22 cellular contexts compared by ENCODE assay signal in genomic region chr3:119672791-119673190, GRCh38. TPM values are rescaled to one million over a fixed set of nuclear protein-coding genes. Genes with fewer than 3 reads are reported as not detected.
"Had no signal": no experiment of that assay in that cellular context is flagged by ENCODE, and none has a peak within 500 bp of the region (broad histone marks: within the 10 kb centered on the region; RNA-seq: fewer than 3 reads in every experiment).

No MANE protein-coding gene starts in this region.

- H3K9me3 Mint-ChIP-seq: immature natural killer cell, WTC11 had no signal

- ATAC-seq: activated CD8-positive, alpha-beta T cell treated with anti-CD3 and anti-CD28 coated beads, Interleukin-2, amount 10 ng/mL, durations not matched to agents 7 days and 5 days; esophagus mucosa; lower lobe of right lung; stimulated activated naive CD8-positive, alpha-beta T cell treated with anti-CD3 and anti-CD28 coated beads, Interleukin-15, Interleukin-2, amounts not matched to agents 100 U/mL and 50 U/mL, for 24 hours; WTC11 had no signal

- H3K27ac ChIP-seq: lower lobe of right lung, neutrophil, suprapubic skin had no signal

- H3K9me3 ChIP-seq: adrenal gland, lower lobe of right lung, neutrophil, suprapubic skin had no signal

- H3K4me3 ChIP-seq: adrenal gland, lower lobe of right lung, smooth muscle cell, suprapubic skin had no signal

- DNase-seq: activated CD4-positive, alpha-beta T cell treated with anti-CD3 and anti-CD28 coated beads for 4 hours; activated CD8-positive, alpha-beta memory T cell treated with anti-CD3 and anti-CD28 coated beads, Interleukin-2, amount 50 U/mL, for 4 hours; activated CD8-positive, alpha-beta T cell treated with anti-CD3 and anti-CD28 coated beads, Interleukin-2, amount 10 ng/mL, durations not matched to agents 7 days and 5 days; activated naive CD4-positive, alpha-beta T cell treated with Interleukin-2 at 50 U/mL for 16 hours; adrenal gland; caudate nucleus; glutamatergic neuron; immature natural killer cell; lower lobe of right lung; midbrain; right cardiac atrium; stimulated activated CD4-positive, alpha-beta T cell treated with anti-CD3 and anti-CD28 coated beads, Interleukin-4, amount 100 ng/mL, for 4 hours; stimulated activated CD8-positive, alpha-beta memory T cell treated with anti-CD3 and anti-CD28 coated beads, Interleukin-4, amount 100 ng/mL, for 48 hours; stimulated activated naive CD8-positive, alpha-beta T cell treated with anti-CD3 and anti-CD28 coated beads, Interleukin-15, Interleukin-2, amounts not matched to agents 100 U/mL and 50 U/mL, for 24 hours; SW 1271; trophoblast cell had no signal

- H3K4me3 Mint-ChIP-seq: activated CD8-positive, alpha-beta T cell treated with anti-CD3 and anti-CD28 coated beads, Interleukin-2, amount 10 ng/mL, durations not matched to agents 7 days and 5 days; WTC11 had no signal

- H3K27me3 ChIP-seq: adrenal gland, neutrophil, suprapubic skin had no signal

- H3K27ac Mint-ChIP-seq: activated CD8-positive, alpha-beta T cell treated with anti-CD3 and anti-CD28 coated beads, Interleukin-2, amount 10 ng/mL, durations not matched to agents 7 days and 5 days; WTC11 had no signal

RNA-seq across cellular contexts. Expression of gene CFAP91, which starts 30.0 kb away (rescaled TPM):
- total RNA-seq: activated CD8-positive, alpha-beta T cell treated with anti-CD3 and anti-CD28 coated beads, Interleukin-2, amount 10 ng/mL, durations not matched to agents 7 days and 5 days; esophagus mucosa; smooth muscle cell; T-helper 2 cell treated with Interferon-gamma antibody and Interleukin-4, amounts not matched to agents 100 ng/mL and 5 ng/mL, for 36 hours had no signal
- polyA plus RNA-seq: immature natural killer cell had no signal
